In genomic region chr17:82064433-82065192, GRCh38 we compare ENCODE assay signal across 8 cellular contexts. TPM values are rescaled to one million over a fixed set of nuclear protein-coding genes. Genes with fewer than 3 reads are reported as not detected.
DNase-seq lines count a peak whose midpoint lies in the region; ATAC-seq and TF ChIP-seq lines count a peak whose summit lies in the region.

No MANE protein-coding gene starts in this region.

- no peaks in the 10 kb centered on the region for H3K9me3 ChIP-seq in SJSA1 (replicated peaks)
- H3K9me3 ChIP-seq in gastrocnemius medialis, result no peaks in the 10 kb centered on the region

- intact Hi-C loops in gastrocnemius medialis (cut with DNase I; ENCODE audit: low total_unique reads), result no loop called here

- H3K4me3 ChIP-seq in SJSA1, result peak overlapping the region; percentile 94
- peak overlapping the region; percentile 69 to 83 for H3K4me3 ChIP-seq in foreskin fibroblast (ENCODE audit: low read depth in 1 of 2, low read length in 2 of 2)
- peak overlapping the region; percentile 87 to 96 (median 90) for H3K4me3 ChIP-seq in gastrocnemius medialis

- TF ChIP-seq CTCF in foreskin fibroblast (IDR thresholded peaks at IDR 0.05; ENCODE audit: low read depth, low read length) (no peak), gastrocnemius medialis (IDR thresholded peaks at IDR 0.05 in 4 of 5, conservative IDR thresholded peaks at IDR 0.05 in 1 of 5) (no peak)

- H3K27me3 ChIP-seq in SJSA1 (replicated peaks), result no peaks in the 10 kb centered on the region
- H3K27me3 ChIP-seq in gastrocnemius medialis, result no peaks in the 10 kb centered on the region

- in situ Hi-C loops in gastrocnemius medialis (cut with MboI; ENCODE audit: low sequenced_read_pairs in 4 of 4), result no loop called here

- DNase-seq in NCI-H345 (lab: John Stamatoyannopoulos, UW) (peak; percentile 20), NCI-H345 treated with DMSO at 0.1 percent for 48 hours (lab: John Stamatoyannopoulos, UW; ENCODE audit: unreplicated experiment) (no peak), SJSA1 (ENCODE audit: low read depth in 1 of 2, low spot score in 2 of 2) (no peak), foreskin fibroblast (no peak), gastrocnemius medialis (no peak)
- no peak for DNase-seq in stimulated activated CD8-positive, alpha-beta memory T cell treated with anti-CD3 and anti-CD28 coated beads, Interleukin-4, amount 100 ng/mL, for 48 hours
- no peak for DNase-seq in activated CD4-positive, CD25-positive, alpha-beta regulatory T cell (lab: John Stamatoyannopoulos, UW)

- H3K27ac ChIP-seq in SJSA1 (peak overlapping the region; percentile 21; the same call in 1 of the 2 replicates), gastrocnemius medialis (peak overlapping the region; percentile 80 to 93 (median 84))

- ATAC-seq in gastrocnemius medialis (no peak), HG03280 (IDR thresholded peaks at IDR 0.05; ENCODE audit: unreplicated experiment) (no peak)

- H3K4me1 ChIP-seq in SJSA1 (replicated peaks) (peaks cover 21% of the 10 kb centered on the region), gastrocnemius medialis (peaks cover 13 to 27% of the 10 kb centered on the region in 2 donors)

- H3K36me3 ChIP-seq in SJSA1 (peaks cover 57% of the 10 kb centered on the region), gastrocnemius medialis (peaks cover 0 to 36% of the 10 kb centered on the region in 2 donors)

- no peak for TF ChIP-seq POLR2A in gastrocnemius medialis (IDR thresholded peaks at IDR 0.05)

RNA-seq across cellular contexts. Expression of gene DUS1L, which starts 1.0 kb away (rescaled TPM):
- 181 and 210 TPM in 2 replicates for total RNA-seq in SJSA1 (2014; rRNA removed; shearing (Covaris generic))
- 100 to 1,000 TPM in 2 of 4 donors, 10 to 100 TPM in 2; 54.6 to 119 (median 83.2) TPM for total RNA-seq in gastrocnemius medialis

RNA-seq across cellular contexts. Expression of gene GPS1, which starts 12.9 kb away (rescaled TPM):
- 223 and 226 TPM in 2 replicates for total RNA-seq in SJSA1 (2014; rRNA removed; shearing (Covaris generic))
- total RNA-seq in gastrocnemius medialis, result 100 to 1,000 TPM; 119 to 174 (median 137) TPM

RNA-seq across cellular contexts. Expression of gene RFNG, which starts 13.0 kb away (rescaled TPM):
- 16.7 and 23.8 TPM in 2 replicates for total RNA-seq in SJSA1 (2014; rRNA removed; shearing (Covaris generic))
- 10 to 100 TPM; 29.6 to 64.9 (median 49.1) TPM for total RNA-seq in gastrocnemius medialis

RNA-seq across cellular contexts. Expression of gene DCXR, which starts 27.1 kb away (rescaled TPM):
- total RNA-seq in SJSA1 (2014; rRNA removed; shearing (Covaris generic)), result 128 and 176 TPM in 2 replicates
- total RNA-seq in gastrocnemius medialis, result 100 to 1,000 TPM; 130 to 296 (median 223) TPM

RNA-seq across cellular contexts. Expression of gene RAC3, which starts 33.1 kb away (rescaled TPM):
- 9.9 TPM in 2 replicates for total RNA-seq in SJSA1 (2014; rRNA removed; shearing (Covaris generic))
- total RNA-seq in gastrocnemius medialis, result 1 to 10 TPM in 1 of 4 donors, under 1 TPM in 1, not detected in 2; 0.42 to 2.0 TPM
